10 cellular contexts compared by ENCODE assay signal in the genomic region with DNA sequence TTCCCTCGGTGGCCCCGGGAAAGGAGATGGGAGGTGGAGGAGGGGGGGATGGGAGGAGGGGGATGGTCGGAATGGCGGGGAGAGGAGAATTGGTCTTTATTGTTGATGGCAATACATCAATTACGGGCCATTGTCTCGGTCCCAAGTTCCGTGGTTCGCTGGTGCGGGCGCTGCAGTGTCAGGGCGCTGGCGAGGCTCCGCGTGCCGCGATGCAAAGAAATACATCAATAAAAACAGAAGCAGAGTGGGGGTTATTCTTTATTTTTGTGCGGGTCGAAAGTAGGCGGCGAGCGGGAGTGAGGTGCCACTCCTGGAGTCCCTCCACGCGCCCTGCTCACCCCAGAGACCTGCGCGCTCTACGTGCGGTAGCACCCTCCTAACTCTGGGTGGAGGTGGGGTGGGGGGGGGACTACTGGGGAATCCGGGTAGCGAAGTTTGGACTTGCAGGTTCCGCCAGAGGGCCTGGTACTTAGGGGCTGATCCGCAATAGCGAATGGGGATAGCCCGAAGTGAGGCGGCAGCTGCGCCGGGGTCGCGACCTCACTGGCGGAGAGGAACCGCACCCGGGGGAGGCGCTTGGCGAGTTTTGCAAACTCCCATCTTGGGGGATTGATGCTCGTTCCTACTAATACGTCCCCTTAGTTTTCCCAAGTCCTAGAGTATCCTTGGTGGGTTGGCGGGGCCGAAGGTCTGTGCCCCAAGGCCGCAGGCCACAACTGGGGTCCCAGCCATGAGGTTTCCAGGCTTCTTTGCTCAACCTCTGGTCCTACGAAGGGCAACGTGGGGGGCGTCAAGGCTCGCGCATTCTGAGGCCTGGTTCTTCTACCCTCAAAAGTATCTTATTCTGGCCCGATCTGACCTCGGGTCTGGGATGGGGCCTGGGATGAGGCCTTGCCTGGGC. TPM values are rescaled to one million over a fixed set of nuclear protein-coding genes. Genes with fewer than 3 reads are reported as not detected.
A peak's percentile ranks its signal among the peaks of the same experiment; 100 is the strongest.
DNase-seq lines count a peak whose midpoint lies in the region; ATAC-seq and TF ChIP-seq lines count a peak whose summit lies in the region.
"Had no signal": no experiment of that assay in that cellular context is flagged by ENCODE, and none has a peak within 500 bp of the region (broad histone marks: within the 10 kb centered on the region; RNA-seq: fewer than 3 reads in every experiment).

No MANE protein-coding gene starts in this region.

- peak overlapping the region; percentile 90 for H3K27ac ChIP-seq in IMR-90 (ENCODE audit: insufficient read depth, low read length)
- H3K27ac ChIP-seq in duodenal mucosa (ENCODE audit: low read depth, low read length), result peak overlapping the region; percentile 50
- H3K27ac ChIP-seq in stomach smooth muscle (ENCODE audit: low read length), result no peak overlapping the region

- CTCF ChIA-PET in IMR-90 (lab: Yijun Ruan, JAX), result no interaction called here

- 0 out of 2 replicates have a peak, but pooled peaks cover 5% of the 10 kb centered on the region for H4K20me1 ChIP-seq in IMR-90 (ENCODE audit: insufficient read depth, low read length)

- H2AFZ ChIP-seq in IMR-90 (replicated peaks; ENCODE audit: low read length, poor library complexity), result peak overlapping the region; percentile 80

- H3K79me1 ChIP-seq in IMR-90 (ENCODE audit: low read depth in 1 of 2, low read length in 2 of 2), result peaks cover 9 to 25% of the 10 kb centered on the region in 2 experiments; a peak in 1 of 4 replicates

- no peak for TF ChIP-seq RAD21 in IMR-90 (IDR thresholded peaks at IDR 0.05; ENCODE audit: low read length)

- H3K4me2 ChIP-seq in IMR-90 (ENCODE audit: low read depth, low read length), result peak overlapping the region; percentile 86

- H2AK5ac ChIP-seq in IMR-90 (ENCODE audit: low read depth, low read length), result peak overlapping the region; percentile 56

- H3K9me3 ChIP-seq in IMR-90 (ENCODE audit: control insufficient read depth, insufficient read depth, low read length) (no peaks in the 10 kb centered on the region), duodenal mucosa (ENCODE audit: control insufficient read depth in 1 of 2, low read length in 2 of 2) (no peaks in the 10 kb centered on the region), stomach smooth muscle (ENCODE audit: control insufficient read depth in 2 of 2, low read length in 2 of 2) (peaks cover 0 to 3% of the 10 kb centered on the region in 2 donors)

- H3K4ac ChIP-seq in IMR-90 (ENCODE audit: low read depth, low read length), result peak overlapping the region; percentile 77

- no peak for DNase-seq in IMR-90
- peak; percentile 85 for DNase-seq in left kidney (ENCODE audit: low read depth, low spot score)
- DNase-seq: NCI-H1436 treated with DMSO at 0.1 percent for 48 hours; stimulated activated CD4-positive, alpha-beta T cell treated with anti-CD3 and anti-CD28 coated beads, Interleukin-2, amount 100 ng/mL, for 24 hours had no signal

- peak overlapping the region; percentile 83 for H4K5ac ChIP-seq in IMR-90 (ENCODE audit: low read depth, low read length)

- intact Hi-C loops in IMR-90 (cut with micrococcal nuclease), result loop anchor here (5.0 to 10.0 kb wide), 4 partner anchors 170 to 398 kb away; no protein-coding TSS in a partner anchor

- ATAC-seq in IMR-90 (ENCODE audit: low read depth) (no peak), HG03378 (IDR thresholded peaks at IDR 0.05; ENCODE audit: unreplicated experiment) (no peak), HG03571 (IDR thresholded peaks at IDR 0.05; ENCODE audit: unreplicated experiment) (no peak), GM19395 (IDR thresholded peaks at IDR 0.05; ENCODE audit: unreplicated experiment) (no peak)

- H2BK5ac ChIP-seq in IMR-90 (ENCODE audit: low read depth, low read length, poor library complexity, severe bottlenecking), result peak overlapping the region; percentile 47

- H4K91ac ChIP-seq in IMR-90 (ENCODE audit: insufficient read depth, low read depth, low read length), result peak overlapping the region; percentile 50

- TF ChIP-seq CTCF in IMR-90 (conservative IDR thresholded peaks at IDR 0.05; ENCODE audit: low read depth, low read length), result no peak

- dilution Hi-C loops in IMR-90 (cut with HindIII; ENCODE audit: low sequenced_read_pairs, unreplicated experiment), result no loop called here

- no peak overlapping the region; the same call in 1 of the 2 replicates for H2BK20ac ChIP-seq in IMR-90 (ENCODE audit: low read depth, low read length)

- POLR2A ChIA-PET in IMR-90 (lab: Charles Lee; ENCODE audit: unreplicated experiment), result interaction anchor here (0.8 kb wide), 1 partner anchor 384 kb away, joined by 3 read pairs; no protein-coding TSS in a partner anchor

- in situ Hi-C loops in IMR-90 (cut with MboI; ENCODE audit: low sequenced_read_pairs), result no loop called here

- H3K27me3 ChIP-seq in IMR-90 (ENCODE audit: control insufficient read depth, insufficient read depth, low read length) (peaks cover 3% of the 10 kb centered on the region; the same call in 1 of the 2 replicates), duodenal mucosa (ENCODE audit: control insufficient read depth in 1 of 2, insufficient read depth in 2 of 2, low read length in 2 of 2) (peaks cover 51 to 69% of the 10 kb centered on the region in 2 donors), stomach smooth muscle (ENCODE audit: control insufficient read depth in 1 of 2, insufficient read depth in 2 of 2, low read length in 2 of 2) (peaks cover 49 to 76% of the 10 kb centered on the region in 2 donors)

- peak overlapping the region; percentile 85 for H2BK120ac ChIP-seq in IMR-90 (ENCODE audit: low read depth, low read length)

- H3K4me1 ChIP-seq in IMR-90 (ENCODE audit: control insufficient read depth, insufficient read depth, low read length), result peaks cover 7% of the 10 kb centered on the region
- no peaks in the 10 kb centered on the region for H3K4me1 ChIP-seq in duodenal mucosa (ENCODE audit: control insufficient read depth in 1 of 2, insufficient read depth in 2 of 2, low read length in 2 of 2)
- peaks cover 33% of the 10 kb centered on the region for H3K4me1 ChIP-seq in stomach smooth muscle (ENCODE audit: control insufficient read depth, insufficient read depth, low read length)

- H3K36me3 ChIP-seq in IMR-90 (ENCODE audit: control insufficient read depth, insufficient read depth, low read length) (no peaks in the 10 kb centered on the region), duodenal mucosa (ENCODE audit: control insufficient read depth in 1 of 2, insufficient read depth in 2 of 2, low read length in 2 of 2) (no peaks in the 10 kb centered on the region), stomach smooth muscle (ENCODE audit: control insufficient read depth in 2 of 2, insufficient read depth in 2 of 2, low read length in 2 of 2) (no peaks in the 10 kb centered on the region)

- no peak for TF ChIP-seq POLR2A in IMR-90 (IDR thresholded peaks at IDR 0.05; ENCODE audit: low read depth, low read length)

- H2BK15ac ChIP-seq in IMR-90 (ENCODE audit: low read depth, low read length), result peak overlapping the region; percentile 32; the same call in 1 of the 3 replicates

- H2AK9ac ChIP-seq in IMR-90 (replicated peaks; ENCODE audit: low read depth, low read length, poor library complexity), result peak overlapping the region; percentile 66

- H3K9ac ChIP-seq in IMR-90 (ENCODE audit: low read depth, low read length), result peak overlapping the region; percentile 79
- H3K9ac ChIP-seq in duodenal mucosa (ENCODE audit: low read depth in 1 of 2, low read length in 2 of 2), result no peak overlapping the region
- H3K9ac ChIP-seq in stomach smooth muscle (ENCODE audit: low read length in 2 of 2), result no peak overlapping the region

- no TSS peak for BruUV-seq in IMR-90 (replicated peaks; lab: Mats Ljungman, UMichigan)

- peak overlapping the region; percentile 32 for H3K4me3 ChIP-seq in IMR-90 (ENCODE audit: insufficient read depth, low read depth, low read length)
- peak overlapping the region in 1 of 2 donors; percentile 40 for H3K4me3 ChIP-seq in duodenal mucosa (ENCODE audit: low read depth in 1 of 2, low read length in 2 of 2)
- peak overlapping the region; percentile 59 to 61 for H3K4me3 ChIP-seq in stomach smooth muscle (ENCODE audit: low read length in 2 of 2)
- H3K4me3 ChIP-seq: lung had no signal

- H3K56ac ChIP-seq in IMR-90 (ENCODE audit: extremely low read depth, insufficient read depth, low read length), result no peak overlapping the region

- peak overlapping the region; percentile 40; the same call in 1 of the 2 replicates for H3K23ac ChIP-seq in IMR-90 (ENCODE audit: low read depth, low read length)

- peak overlapping the region; percentile 71; the same call in 1 of the 2 replicates for H3K18ac ChIP-seq in IMR-90 (ENCODE audit: low read depth, low read length)

- peak overlapping the region; percentile 52 for H3K14ac ChIP-seq in IMR-90 (replicated peaks; ENCODE audit: low read depth, low read length)

- WGBS in IMR-90 (ENCODE audit: extremely low coverage in 2 of 2, insufficient read length in 1 of 2), 2 experiments, result 30% methylated on average over 15 of the region's 55 CpGs; no CpG with 5 or more reads in 1 of the 2 experiments

- H4K8ac ChIP-seq in IMR-90 (ENCODE audit: low read depth in 2 of 2, low read length in 2 of 2), result peak overlapping the region; percentile 37 to 52; a peak in 2 of 4 replicates

- no peaks in the 10 kb centered on the region; the same call in 1 of the 2 replicates for H3K9me1 ChIP-seq in IMR-90 (ENCODE audit: insufficient read depth, low read length)

TF ChIP-seq in IMR-90, 13 proteins besides CTCF, POLR2A, EP300 and RAD21 (continues in another document):
- TF ChIP-seq MXI1 (IDR thresholded peaks at IDR 0.05; ENCODE audit: borderline replicate concordance, low read depth, low read length), result no peak
- TF ChIP-seq CEBPB (IDR thresholded peaks at IDR 0.05; ENCODE audit: low read depth, low read length), result no peak
- TF ChIP-seq FOS (IDR thresholded peaks at IDR 0.05; ENCODE audit: low read depth, low read length), result no peak
- TF ChIP-seq MAZ (IDR thresholded peaks at IDR 0.05; ENCODE audit: borderline replicate concordance, low read depth, low read length), result no peak
- no peak for TF ChIP-seq MAFK (IDR thresholded peaks at IDR 0.05; ENCODE audit: low read depth, low read length)
- no peak for TF ChIP-seq CHD1 (IDR thresholded peaks at IDR 0.05; ENCODE audit: low read depth, low read length)
- no peak for TF ChIP-seq RCOR1 (IDR thresholded peaks at IDR 0.05; ENCODE audit: insufficient replicate concordance, low read length)
- TF ChIP-seq SMC3 (IDR thresholded peaks at IDR 0.05; ENCODE audit: low read depth, low read length), result no peak
- TF ChIP-seq RFX5 (IDR thresholded peaks at IDR 0.05; ENCODE audit: low read depth, low read length), result no peak

RNA-seq across cellular contexts. Expression of gene SALL1, which starts 3.5 kb away (rescaled TPM):
- total RNA-seq in IMR-90 (2012; rRNA removed), result 0.83 and 0.90 TPM in 2 replicates
- 4.8 and 5.2 TPM in 2 replicates for polyA plus RNA-seq in IMR-90 (2012; rRNA removed)
- 1.9 and 2.5 TPM in 2 replicates for polyA plus RNA-seq in IMR-90 (2012; cell fraction: cytosol; rRNA removed)
- 5.5 and 7.8 TPM in 2 replicates for polyA plus RNA-seq in IMR-90 (2012; cell fraction: nucleus; rRNA removed; ENCODE audit: low replicate concordance)
- polyA plus RNA-seq: lung had no signal
